In the genomic region with DNA sequence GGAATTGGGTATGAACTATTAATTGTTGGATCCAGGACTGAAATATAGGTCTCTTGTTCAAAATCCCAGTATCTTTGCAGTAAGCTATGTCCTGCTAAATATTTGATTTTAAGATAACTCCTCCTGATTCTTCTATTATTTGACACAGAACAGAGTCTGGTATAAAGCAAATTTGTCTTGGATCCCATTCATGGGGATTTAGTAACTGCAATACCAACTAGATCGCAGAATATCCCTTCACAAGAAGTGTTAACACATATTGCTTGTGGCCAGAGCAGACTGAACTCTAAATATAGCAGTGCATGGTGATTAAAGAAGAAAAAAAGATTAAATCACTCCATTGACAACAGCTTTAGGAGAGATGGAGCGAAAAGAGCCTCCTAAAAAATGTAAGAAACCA, we compare ENCODE assay signal across 2 cellular contexts.
TF ChIP-seq lines count a peak whose summit lies in the region.

No MANE protein-coding gene starts in this region.

TF ChIP-seq in liver, 16 proteins besides CTCF, POLR2A, EP300 and RAD21 (continued from another document):
- TF ChIP-seq HNF4A (conservative IDR thresholded peaks at IDR 0.05), result peak; percentile 20 to 24

TF ChIP-seq in HepG2, 621 proteins besides CTCF, POLR2A, EP300 and RAD21 (continued from another document):
- TF ChIP-seq, protein P1, sequence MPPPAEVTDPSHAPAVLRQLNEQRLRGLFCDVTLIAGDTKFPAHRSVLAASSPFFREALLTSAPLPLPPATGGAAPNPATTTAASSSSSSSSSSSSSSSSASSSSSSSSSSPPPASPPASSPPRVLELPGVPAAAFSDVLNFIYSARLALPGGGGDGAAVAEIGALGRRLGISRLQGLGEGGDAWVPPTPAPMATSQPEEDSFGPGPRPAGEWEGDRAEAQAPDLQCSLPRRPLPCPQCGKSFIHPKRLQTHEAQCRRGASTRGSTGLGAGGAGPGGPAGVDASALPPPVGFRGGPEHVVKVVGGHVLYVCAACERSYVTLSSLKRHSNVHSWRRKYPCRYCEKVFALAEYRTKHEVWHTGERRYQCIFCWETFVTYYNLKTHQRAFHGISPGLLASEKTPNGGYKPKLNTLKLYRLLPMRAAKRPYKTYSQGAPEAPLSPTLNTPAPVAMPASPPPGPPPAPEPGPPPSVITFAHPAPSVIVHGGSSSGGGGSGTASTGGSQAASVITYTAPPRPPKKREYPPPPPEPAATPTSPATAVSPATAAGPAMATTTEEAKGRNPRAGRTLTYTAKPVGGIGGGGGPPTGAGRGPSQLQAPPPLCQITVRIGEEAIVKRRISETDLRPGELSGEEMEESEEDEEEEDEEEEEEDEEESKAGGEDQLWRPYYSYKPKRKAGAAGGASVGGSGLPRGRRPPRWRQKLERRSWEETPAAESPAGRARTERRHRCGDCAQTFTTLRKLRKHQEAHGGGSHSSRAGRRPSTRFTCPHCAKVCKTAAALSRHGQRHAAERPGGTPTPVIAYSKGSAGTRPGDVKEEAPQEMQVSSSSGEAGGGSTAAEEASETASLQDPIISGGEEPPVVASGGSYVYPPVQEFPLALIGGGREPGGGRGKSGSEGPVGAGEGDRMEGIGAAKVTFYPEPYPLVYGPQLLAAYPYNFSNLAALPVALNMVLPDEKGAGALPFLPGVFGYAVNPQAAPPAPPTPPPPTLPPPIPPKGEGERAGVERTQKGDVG (CRISPR knock-in tag; IDR thresholded peaks at IDR 0.05; ENCODE audit: borderline replicate concordance), result no peak
- TF ChIP-seq, protein P2, sequence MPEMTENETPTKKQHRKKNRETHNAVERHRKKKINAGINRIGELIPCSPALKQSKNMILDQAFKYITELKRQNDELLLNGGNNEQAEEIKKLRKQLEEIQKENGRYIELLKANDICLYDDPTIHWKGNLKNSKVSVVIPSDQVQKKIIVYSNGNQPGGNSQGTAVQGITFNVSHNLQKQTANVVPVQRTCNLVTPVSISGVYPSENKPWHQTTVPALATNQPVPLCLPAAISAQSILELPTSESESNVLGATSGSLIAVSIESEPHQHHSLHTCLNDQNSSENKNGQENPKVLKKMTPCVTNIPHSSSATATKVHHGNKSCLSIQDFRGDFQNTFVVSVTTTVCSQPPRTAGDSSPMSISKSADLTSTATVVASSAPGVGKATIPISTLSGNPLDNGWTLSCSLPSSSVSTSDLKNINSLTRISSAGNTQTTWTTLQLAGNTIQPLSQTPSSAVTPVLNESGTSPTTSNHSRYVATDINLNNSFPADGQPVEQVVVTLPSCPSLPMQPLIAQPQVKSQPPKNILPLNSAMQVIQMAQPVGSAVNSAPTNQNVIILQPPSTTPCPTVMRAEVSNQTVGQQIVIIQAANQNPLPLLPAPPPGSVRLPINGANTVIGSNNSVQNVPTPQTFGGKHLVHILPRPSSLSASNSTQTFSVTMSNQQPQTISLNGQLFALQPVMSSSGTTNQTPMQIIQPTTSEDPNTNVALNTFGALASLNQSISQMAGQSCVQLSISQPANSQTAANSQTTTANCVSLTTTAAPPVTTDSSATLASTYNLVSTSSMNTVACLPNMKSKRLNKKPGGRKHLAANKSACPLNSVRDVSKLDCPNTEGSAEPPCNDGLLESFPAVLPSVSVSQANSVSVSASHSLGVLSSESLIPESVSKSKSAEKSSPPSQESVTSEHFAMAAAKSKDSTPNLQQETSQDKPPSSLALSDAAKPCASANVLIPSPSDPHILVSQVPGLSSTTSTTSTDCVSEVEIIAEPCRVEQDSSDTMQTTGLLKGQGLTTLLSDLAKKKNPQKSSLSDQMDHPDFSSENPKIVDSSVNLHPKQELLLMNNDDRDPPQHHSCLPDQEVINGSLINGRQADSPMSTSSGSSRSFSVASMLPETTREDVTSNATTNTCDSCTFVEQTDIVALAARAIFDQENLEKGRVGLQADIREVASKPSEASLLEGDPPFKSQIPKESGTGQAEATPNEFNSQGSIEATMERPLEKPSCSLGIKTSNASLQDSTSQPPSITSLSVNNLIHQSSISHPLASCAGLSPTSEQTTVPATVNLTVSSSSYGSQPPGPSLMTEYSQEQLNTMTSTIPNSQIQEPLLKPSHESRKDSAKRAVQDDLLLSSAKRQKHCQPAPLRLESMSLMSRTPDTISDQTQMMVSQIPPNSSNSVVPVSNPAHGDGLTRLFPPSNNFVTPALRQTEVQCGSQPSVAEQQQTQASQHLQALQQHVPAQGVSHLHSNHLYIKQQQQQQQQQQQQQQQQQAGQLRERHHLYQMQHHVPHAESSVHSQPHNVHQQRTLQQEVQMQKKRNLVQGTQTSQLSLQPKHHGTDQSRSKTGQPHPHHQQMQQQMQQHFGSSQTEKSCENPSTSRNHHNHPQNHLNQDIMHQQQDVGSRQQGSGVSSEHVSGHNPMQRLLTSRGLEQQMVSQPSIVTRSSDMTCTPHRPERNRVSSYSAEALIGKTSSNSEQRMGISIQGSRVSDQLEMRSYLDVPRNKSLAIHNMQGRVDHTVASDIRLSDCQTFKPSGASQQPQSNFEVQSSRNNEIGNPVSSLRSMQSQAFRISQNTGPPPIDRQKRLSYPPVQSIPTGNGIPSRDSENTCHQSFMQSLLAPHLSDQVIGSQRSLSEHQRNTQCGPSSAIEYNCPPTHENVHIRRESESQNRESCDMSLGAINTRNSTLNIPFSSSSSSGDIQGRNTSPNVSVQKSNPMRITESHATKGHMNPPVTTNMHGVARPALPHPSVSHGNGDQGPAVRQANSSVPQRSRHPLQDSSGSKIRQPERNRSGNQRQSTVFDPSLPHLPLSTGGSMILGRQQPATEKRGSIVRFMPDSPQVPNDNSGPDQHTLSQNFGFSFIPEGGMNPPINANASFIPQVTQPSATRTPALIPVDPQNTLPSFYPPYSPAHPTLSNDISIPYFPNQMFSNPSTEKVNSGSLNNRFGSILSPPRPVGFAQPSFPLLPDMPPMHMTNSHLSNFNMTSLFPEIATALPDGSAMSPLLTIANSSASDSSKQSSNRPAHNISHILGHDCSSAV (CRISPR knock-in tag; IDR thresholded peaks at IDR 0.05; ENCODE audit: borderline replicate concordance), result no peak
- TF ChIP-seq KDM4B (CRISPR knock-in tag; IDR thresholded peaks at IDR 0.05), result no peak
- TF ChIP-seq ZNF598 (CRISPR knock-in tag; IDR thresholded peaks at IDR 0.05; ENCODE audit: borderline replicate concordance), result no peak
- TF ChIP-seq, protein P3, sequence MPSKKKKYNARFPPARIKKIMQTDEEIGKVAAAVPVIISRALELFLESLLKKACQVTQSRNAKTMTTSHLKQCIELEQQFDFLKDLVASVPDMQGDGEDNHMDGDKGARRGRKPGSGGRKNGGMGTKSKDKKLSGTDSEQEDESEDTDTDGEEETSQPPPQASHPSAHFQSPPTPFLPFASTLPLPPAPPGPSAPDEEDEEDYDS (CRISPR knock-in tag; IDR thresholded peaks at IDR 0.05), result no peak
